Comparison of ENCODE assay signal across 12 cellular contexts in genomic region chr6:157556671-157557430, GRCh38.
A peak's percentile ranks its signal among the peaks of the same experiment; 100 is the strongest.
DNase-seq lines count a peak whose midpoint lies in the region; ATAC-seq, FAIRE-seq and TF ChIP-seq lines count a peak whose summit lies in the region.
"Had no signal": no experiment of that assay in that cellular context is flagged by ENCODE, and none has a peak within 500 bp of the region (broad histone marks: within the 10 kb centered on the region; RNA-seq: fewer than 3 reads in every experiment).

No MANE protein-coding gene starts in this region.

- no peak overlapping the region for H3K14ac ChIP-seq in H1 (ENCODE audit: insufficient read length)

- DNase-seq in NOMO-1 treated with DMSO at 0.1 percent for 48 hours (lab: John Stamatoyannopoulos, UW; ENCODE audit: unreplicated experiment) (peak; percentile 21), NOMO-1 treated with dmso at 0.1 percent for 144 hours (lab: John Stamatoyannopoulos, UW; ENCODE audit: unreplicated experiment) (no peak), NCI-H345 (lab: John Stamatoyannopoulos, UW) (peak; percentile 64), H1 (ENCODE audit: low read depth in 1 of 2, low spot score in 2 of 2) (no peak), stomach (peak; percentile 76), GM19240 (ENCODE audit: insufficient read length, low spot score) (no peak), hepatic stellate cell (ENCODE audit: low spot score) (no peak)
- DNase-seq: activated effector memory CD4-positive, alpha-beta T cell treated with Interleukin-2 at 50 U/mL for 16 hours; hypothalamus; T1000 had no signal

- H3K27me3 ChIP-seq in H1 (replicated peaks in 1 of 4; ENCODE audit: control insufficient read depth in 3 of 4, extremely low read depth in 1 of 4, insufficient read depth in 3 of 4, low read length in 3 of 4) (no peaks in the 10 kb centered on the region), stomach (no peaks in the 10 kb centered on the region)
- H3K27me3 ChIP-seq: neutrophil had no signal

- no peak overlapping the region for H2BK120ac ChIP-seq in H1 (replicated peaks; ENCODE audit: low read depth, low read length)

- peak overlapping the region; percentile 86 for H3K4ac ChIP-seq in H1 (replicated peaks; ENCODE audit: insufficient read length, low read depth, low read length)

- H3K27ac ChIP-seq in H1 (ENCODE audit: low read depth, low read length): no peak overlapping the region
- peak overlapping the region in 1 of 5 donors; percentile 53 for H3K27ac ChIP-seq in stomach
- H3K27ac ChIP-seq: neutrophil had no signal

- no peaks in the 10 kb centered on the region for H3K79me2 ChIP-seq in H1 (ENCODE audit: control insufficient read depth in 1 of 2, insufficient read depth in 2 of 2, low read length in 2 of 2)

- TF ChIP-seq CTCF in H1 (IDR thresholded peaks at IDR 0.05; ENCODE audit: control extremely low read depth in 1 of 3, insufficient read depth in 1 of 3, low read depth in 1 of 3, low read length in 3 of 3) (no peak), stomach (IDR thresholded peaks at IDR 0.05) (no peak)

- peak overlapping the region; percentile 77; the same call in 1 of the 2 replicates for H2BK5ac ChIP-seq in H1 (ENCODE audit: low read depth, low read length)

- no peak overlapping the region for H3K23ac ChIP-seq in H1 (ENCODE audit: insufficient read length)

- H3K18ac ChIP-seq in H1 (ENCODE audit: extremely low read depth, low read length): peak overlapping the region; percentile 54; the same call in 1 of the 2 replicates

- H3K4me2 ChIP-seq in H1 (ENCODE audit: insufficient read depth in 1 of 2, low read depth in 2 of 2, low read length in 2 of 2): no peak overlapping the region

- H2AFZ ChIP-seq in H1 (ENCODE audit: low read length): no peak overlapping the region

- no peaks in the 10 kb centered on the region for H3K23me2 ChIP-seq in H1 (ENCODE audit: low read depth, low read length)

- no peak for TF ChIP-seq RAD21 in H1 (IDR thresholded peaks at IDR 0.05 in 1 of 2, conservative IDR thresholded peaks at IDR 0.05 in 1 of 2; ENCODE audit: low read depth in 2 of 2, low read length in 2 of 2)

- 85% methylated on average over 21 of the region's 21 CpGs; no CpG with 5 or more reads in 1 of the 2 experiments for WGBS in H1 (ENCODE audit: extremely low coverage in 1 of 2, insufficient coverage in 1 of 2, insufficient read length in 1 of 2, insufficient replicate concordance in 2 of 2, low coverage in 1 of 2, low lambda C conversion rate in 2 of 2, missing lambda C conversion rate in 1 of 2), 2 experiments
- 52 to 73% (median 68%) methylated on average over 21 of the region's 21 CpGs for WGBS in stomach, 5 donors

- H3K36me3 ChIP-seq in H1 (ENCODE audit: control insufficient read depth in 2 of 4, insufficient read depth in 4 of 4, low read length in 3 of 4) (no peaks in the 10 kb centered on the region), stomach (peaks cover 0 to 4% (median 0%) of the 10 kb centered on the region in 4 donors)
- H3K36me3 ChIP-seq: neutrophil had no signal

- intact Hi-C loops in stomach (cut with DNase I; ENCODE audit: low total_unique reads): no loop called here

- no peak overlapping the region for H3K56ac ChIP-seq in H1 (replicated peaks; ENCODE audit: insufficient read length, low read depth, low read length)

- peak overlapping the region; percentile 97 for H2BK20ac ChIP-seq in H1 (ENCODE audit: low read length)

- TF ChIP-seq EP300 in H1 (IDR thresholded peaks at IDR 0.05; ENCODE audit: borderline replicate concordance in 1 of 2, low read depth in 2 of 2, low read length in 2 of 2) (no peak), stomach (IDR thresholded peaks at IDR 0.05) (no peak)

- ATAC-seq in GM18520 (IDR thresholded peaks at IDR 0.05; ENCODE audit: unreplicated experiment): no peak

- H3K4me3 ChIP-seq in H1 (ENCODE audit: extremely low read depth in 1 of 4, insufficient read depth in 2 of 4, low read depth in 3 of 4, low read length in 4 of 4) (no peak overlapping the region), stomach (peak overlapping the region in 1 of 4 donors; percentile 18)

- no peak overlapping the region for H3K9ac ChIP-seq in H1 (replicated peaks in 1 of 4; ENCODE audit: extremely low read depth in 1 of 4, low read depth in 3 of 4, low read length in 3 of 4)

- TF ChIP-seq POLR2A in H1 (IDR thresholded peaks at IDR 0.05; ENCODE audit: control extremely low read depth in 1 of 2, low read depth in 2 of 2, low read length in 2 of 2) (no peak), stomach (IDR thresholded peaks at IDR 0.05) (no peak)

- CTCF ChIA-PET in H1 (lab: Charles Lee; ENCODE audit: partially characterized antibody): interaction anchor here (0.5 to 1.0 kb wide), 4 partner anchors 9 to 33 kb away, joined by 3 to 4 read pairs (median 3); no protein-coding TSS in a partner anchor

- H4K8ac ChIP-seq in H1 (ENCODE audit: extremely low read depth, insufficient read depth, low read length): no peak overlapping the region

- H2BK15ac ChIP-seq in H1 (ENCODE audit: low read length): no peak overlapping the region

- peak overlapping the region; percentile 72 for H4K91ac ChIP-seq in H1 (replicated peaks; ENCODE audit: insufficient read length, low read length)

- H3K79me1 ChIP-seq in H1 (ENCODE audit: low read depth, low read length): no peaks in the 10 kb centered on the region

- no peaks in the 10 kb centered on the region for H3K9me3 ChIP-seq in H1 (ENCODE audit: insufficient read depth in 2 of 2, low read depth in 1 of 2, low read length in 1 of 2)
- no peaks in the 10 kb centered on the region for H3K9me3 ChIP-seq in stomach
- H3K9me3 ChIP-seq: neutrophil had no signal

- H3K4me1 ChIP-seq in H1 (replicated peaks in 1 of 4; ENCODE audit: control insufficient read depth in 3 of 4, insufficient read depth in 4 of 4, low read length in 3 of 4): peaks cover 12 to 23% (median 14%) of the 10 kb centered on the region in 4 experiments
- H3K4me1 ChIP-seq in stomach: peaks cover 15 to 19% (median 17%) of the 10 kb centered on the region in 4 donors

- H2AK5ac ChIP-seq in H1 (ENCODE audit: low read depth, low read length): peak overlapping the region; percentile 48; the same call in 1 of the 2 replicates

- FAIRE-seq in H1 (lab: Jason Lieb, UNC): no peak

- H2BK12ac ChIP-seq in H1 (ENCODE audit: low read depth, low read length): peak overlapping the region; percentile 94; the same call in 1 of the 2 replicates

- POLR2A ChIA-PET in H1 (lab: Charles Lee; ENCODE audit: partially characterized antibody): interaction anchor here (1.2 to 1.4 kb wide), 2 partner anchors 9 to 13 kb away, joined by 3 read pairs; no protein-coding TSS in a partner anchor

- H4K20me1 ChIP-seq in H1 (replicated peaks in 1 of 2; ENCODE audit: control insufficient read depth in 1 of 2, insufficient read depth in 2 of 2, low read length in 2 of 2): no peaks in the 10 kb centered on the region

- no peak overlapping the region for H4K5ac ChIP-seq in H1 (ENCODE audit: insufficient read length, low read depth, low read length)

TF ChIP-seq in H1, 55 proteins besides CTCF, POLR2A, EP300 and RAD21:
- TF ChIP-seq CREB1 (IDR thresholded peaks at IDR 0.05): no peak
- no peak for TF ChIP-seq SRF (IDR thresholded peaks at IDR 0.05; ENCODE audit: low read depth, low read length)
- no peak for TF ChIP-seq KDM5A (IDR thresholded peaks at IDR 0.05; ENCODE audit: low read length)
- no peak for TF ChIP-seq GTF2F1 (IDR thresholded peaks at IDR 0.05; ENCODE audit: borderline replicate concordance, low read depth, low read length)
- TF ChIP-seq JUND (IDR thresholded peaks at IDR 0.05; ENCODE audit: low read length): no peak
- no peak for TF ChIP-seq TEAD4 (IDR thresholded peaks at IDR 0.05; ENCODE audit: low read depth, low read length)
- no peak for TF ChIP-seq RFX5 (IDR thresholded peaks at IDR 0.05; ENCODE audit: borderline replicate concordance, low read depth, low read length)
- TF ChIP-seq SP1 (IDR thresholded peaks at IDR 0.05; ENCODE audit: low read depth, low read length): no peak
- no peak for TF ChIP-seq ZNF274 (IDR thresholded peaks at IDR 0.05; ENCODE audit: borderline replicate concordance, extremely low read depth, low read length)
- TF ChIP-seq NRF1 (IDR thresholded peaks at IDR 0.05; ENCODE audit: low read depth, low read length): no peak
- no peak for TF ChIP-seq SIX5 (IDR thresholded peaks at IDR 0.05; ENCODE audit: low read depth, low read length)
- no peak for TF ChIP-seq ASH2L (IDR thresholded peaks at IDR 0.05; ENCODE audit: low read length)
- TF ChIP-seq, protein P1, sequence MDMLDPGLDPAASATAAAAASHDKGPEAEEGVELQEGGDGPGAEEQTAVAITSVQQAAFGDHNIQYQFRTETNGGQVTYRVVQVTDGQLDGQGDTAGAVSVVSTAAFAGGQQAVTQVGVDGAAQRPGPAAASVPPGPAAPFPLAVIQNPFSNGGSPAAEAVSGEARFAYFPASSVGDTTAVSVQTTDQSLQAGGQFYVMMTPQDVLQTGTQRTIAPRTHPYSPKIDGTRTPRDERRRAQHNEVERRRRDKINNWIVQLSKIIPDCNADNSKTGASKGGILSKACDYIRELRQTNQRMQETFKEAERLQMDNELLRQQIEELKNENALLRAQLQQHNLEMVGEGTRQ (IDR thresholded peaks at IDR 0.05; ENCODE audit: low read length): no peak
- TF ChIP-seq KDM4A (IDR thresholded peaks at IDR 0.05; ENCODE audit: low read depth, low read length, severe bottlenecking): no peak
- TF ChIP-seq RNF2 (IDR thresholded peaks at IDR 0.05; ENCODE audit: borderline replicate concordance, low read depth, low read length, missing control alignments, poor library complexity, severe bottlenecking): no peak
- no peak for TF ChIP-seq PHF8 (conservative IDR thresholded peaks at IDR 0.05; ENCODE audit: low read depth, low read length)
- no peak for TF ChIP-seq MAFK (IDR thresholded peaks at IDR 0.05; ENCODE audit: low read depth, low read length)

Comparison
In these comparisons a context has a peak if more than half of its experiments do, and no peak if none do; other contexts are left out.
1. DNase-seq: peak in NOMO-1 treated with DMSO at 0.1 percent for 48 hours (single experiment), NCI-H345 (single experiment) and stomach (single experiment); none in NOMO-1 treated with dmso at 0.1 percent for 144 hours (single experiment), H1 (0 of 2), GM19240 (single experiment) and hepatic stellate cell (single experiment).